In the genomic region with DNA sequence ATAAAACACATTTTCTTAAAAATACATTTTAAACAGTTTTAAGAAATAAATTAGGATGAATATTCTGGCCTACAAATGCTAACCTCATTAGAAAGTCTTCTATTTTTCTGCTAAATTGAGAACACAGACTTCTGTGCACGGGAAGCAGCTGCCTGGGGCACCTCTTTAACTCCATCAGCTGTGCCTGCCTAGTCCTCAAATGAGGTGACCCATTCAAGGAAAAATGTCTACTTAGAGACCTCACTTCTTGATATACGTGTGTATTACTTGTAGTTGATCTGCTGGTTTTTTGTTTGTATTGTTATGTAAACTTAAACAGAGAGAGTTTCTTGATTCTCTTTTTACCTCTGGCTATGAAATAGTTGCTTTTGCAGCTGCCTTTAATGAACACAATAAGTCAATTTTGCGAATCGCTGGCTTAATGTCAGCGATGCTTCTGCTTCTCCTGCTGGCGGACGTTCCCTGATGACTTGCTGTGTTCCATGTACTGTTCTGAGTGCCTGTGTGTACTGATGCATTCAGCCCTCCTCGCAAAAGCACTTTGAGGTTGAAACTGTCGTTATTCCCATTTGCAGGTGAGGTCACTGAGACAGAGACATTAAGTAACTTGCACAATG, we compare ENCODE assay signal across 11 cellular contexts.
A peak's percentile ranks its signal among the peaks of the same experiment; 100 is the strongest.
DNase-seq lines count a peak whose midpoint lies in the region; ATAC-seq and TF ChIP-seq lines count a peak whose summit lies in the region.
"Had no signal": no experiment of that assay in that cellular context is flagged by ENCODE, and none has a peak within 500 bp of the region (broad histone marks: within the 10 kb centered on the region; RNA-seq: fewer than 3 reads in every experiment).

No MANE protein-coding gene starts in this region.

- H3K4me3 ChIP-seq in foreskin fibroblast (ENCODE audit: low read depth in 1 of 2, low read length in 2 of 2): peak overlapping the region in 1 of 2 donors; percentile 16
- H3K4me3 ChIP-seq in lower lobe of right lung: no peak overlapping the region

- TF ChIP-seq CTCF in foreskin fibroblast (IDR thresholded peaks at IDR 0.05; ENCODE audit: low read depth, low read length) (no peak), progenitor cell of endocrine pancreas (IDR thresholded peaks at IDR 0.05; ENCODE audit: unreplicated experiment) (no peak), lower lobe of right lung (IDR thresholded peaks at IDR 0.05) (no peak)

- peaks cover 3% of the 10 kb centered on the region for H3K36me3 Mint-ChIP-seq in progenitor cell of endocrine pancreas (ENCODE audit: insufficient read depth)
- no peaks in the 10 kb centered on the region for H3K36me3 Mint-ChIP-seq in activated CD8-positive, alpha-beta memory T cell treated with anti-CD3 and anti-CD28 coated beads, Interleukin-2, amount 10 ng/mL, durations not matched to agents 7 days and 5 days

- no peaks in the 10 kb centered on the region for H3K27me3 ChIP-seq in lower lobe of right lung (ENCODE audit: low read depth)

- H3K4me1 ChIP-seq in lower lobe of right lung: no peaks in the 10 kb centered on the region

- no peak for ATAC-seq in lower lobe of right lung
- no peak for ATAC-seq in GM18502 (IDR thresholded peaks at IDR 0.05; ENCODE audit: poor library complexity, unreplicated experiment)
- ATAC-seq in activated CD8-positive, alpha-beta memory T cell treated with anti-CD3 and anti-CD28 coated beads, Interleukin-2, amount 10 ng/mL, durations not matched to agents 7 days and 5 days: no peak
- ATAC-seq: activated T-cell treated with anti-CD3 and anti-CD28 coated beads, Interleukin-2, amount 50 U/mL, for 4 hours had no signal

- no peaks in the 10 kb centered on the region for H3K27me3 Mint-ChIP-seq in progenitor cell of endocrine pancreas
- peaks cover 24% of the 10 kb centered on the region for H3K27me3 Mint-ChIP-seq in activated CD8-positive, alpha-beta memory T cell treated with anti-CD3 and anti-CD28 coated beads, Interleukin-2, amount 10 ng/mL, durations not matched to agents 7 days and 5 days

- peak overlapping the region; percentile 68 for H3K27ac Mint-ChIP-seq in progenitor cell of endocrine pancreas
- H3K27ac Mint-ChIP-seq in activated CD8-positive, alpha-beta memory T cell treated with anti-CD3 and anti-CD28 coated beads, Interleukin-2, amount 10 ng/mL, durations not matched to agents 7 days and 5 days: no peak overlapping the region
- H3K27ac Mint-ChIP-seq: naive B cell had no signal

- no peak overlapping the region for H3K27ac ChIP-seq in lower lobe of right lung

- no peak overlapping the region for H3K4me3 Mint-ChIP-seq in progenitor cell of endocrine pancreas (ENCODE audit: low read depth)
- H3K4me3 Mint-ChIP-seq in activated CD8-positive, alpha-beta memory T cell treated with anti-CD3 and anti-CD28 coated beads, Interleukin-2, amount 10 ng/mL, durations not matched to agents 7 days and 5 days: no peak overlapping the region
- H3K4me3 Mint-ChIP-seq: activated T-cell treated with anti-CD3 and anti-CD28 coated beads, Interleukin-2, amount 50 U/mL, for 4 hours had no signal

- no peaks in the 10 kb centered on the region for H3K36me3 ChIP-seq in lower lobe of right lung

- peaks cover 9% of the 10 kb centered on the region for H3K9me3 Mint-ChIP-seq in progenitor cell of endocrine pancreas (ENCODE audit: low read depth)
- H3K9me3 Mint-ChIP-seq in activated CD8-positive, alpha-beta memory T cell treated with anti-CD3 and anti-CD28 coated beads, Interleukin-2, amount 10 ng/mL, durations not matched to agents 7 days and 5 days (ENCODE audit: low read depth): no peaks in the 10 kb centered on the region
- H3K9me3 Mint-ChIP-seq: activated T-cell treated with anti-CD3 and anti-CD28 coated beads, Interleukin-2, amount 50 U/mL, for 4 hours had no signal

- CTCF ChIA-PET in activated CD8-positive, alpha-beta memory T cell treated with anti-CD3 and anti-CD28 coated beads, Interleukin-2, amount 10 ng/mL, durations not matched to agents 7 days and 5 days (lab: Charles Lee): no interaction called here

- H3K9me3 ChIP-seq in lower lobe of right lung: no peaks in the 10 kb centered on the region

- peaks cover 5% of the 10 kb centered on the region for H3K4me1 Mint-ChIP-seq in progenitor cell of endocrine pancreas (ENCODE audit: low read depth)
- no peaks in the 10 kb centered on the region for H3K4me1 Mint-ChIP-seq in activated CD8-positive, alpha-beta memory T cell treated with anti-CD3 and anti-CD28 coated beads, Interleukin-2, amount 10 ng/mL, durations not matched to agents 7 days and 5 days
- H3K4me1 Mint-ChIP-seq: naive B cell had no signal

- intact Hi-C loops in lower lobe of right lung (cut with DNase I): no loop called here

- DNase-seq in DMS53 treated with DMSO at 0.1 percent for 48 hours (lab: John Stamatoyannopoulos, UW; ENCODE audit: unreplicated experiment) (peak; percentile 28), NCI-H345 treated with DMSO at 0.1 percent for 48 hours (lab: John Stamatoyannopoulos, UW; ENCODE audit: unreplicated experiment) (peak; percentile 31), foreskin fibroblast (peak; percentile 50 to 75), progenitor cell of endocrine pancreas (ENCODE audit: low spot score, unreplicated experiment) (no peak), NCI-H146 treated with DMSO at 0.1 percent for 48 hours (lab: John Stamatoyannopoulos, UW; ENCODE audit: unreplicated experiment) (no peak), lower lobe of right lung (no peak)
- no peak for DNase-seq in activated CD8-positive, alpha-beta memory T cell treated with anti-CD3 and anti-CD28 coated beads, Interleukin-2, amount 10 ng/mL, durations not matched to agents 7 days and 5 days
- DNase-seq: activated T-cell treated with anti-CD3 and anti-CD28 coated beads, Interleukin-2, amount 50 U/mL, for 4 hours; MM.1S; naive B cell had no signal

Comparison
In these comparisons a context has a peak if more than half of its experiments do, and no peak if none do; other contexts are left out.
1. DNase-seq: peak in DMS53 treated with DMSO at 0.1 percent for 48 hours (single experiment), NCI-H345 treated with DMSO at 0.1 percent for 48 hours (single experiment) and foreskin fibroblast (2 of 2); none in progenitor cell of endocrine pancreas (single experiment), NCI-H146 treated with DMSO at 0.1 percent for 48 hours (single experiment), lower lobe of right lung (single experiment) and activated CD8-positive, alpha-beta memory T cell treated with anti-CD3 and anti-CD28 coated beads, Interleukin-2, amount 10 ng/mL, durations not matched to agents 7 days and 5 days (single experiment).